In the genomic region with DNA sequence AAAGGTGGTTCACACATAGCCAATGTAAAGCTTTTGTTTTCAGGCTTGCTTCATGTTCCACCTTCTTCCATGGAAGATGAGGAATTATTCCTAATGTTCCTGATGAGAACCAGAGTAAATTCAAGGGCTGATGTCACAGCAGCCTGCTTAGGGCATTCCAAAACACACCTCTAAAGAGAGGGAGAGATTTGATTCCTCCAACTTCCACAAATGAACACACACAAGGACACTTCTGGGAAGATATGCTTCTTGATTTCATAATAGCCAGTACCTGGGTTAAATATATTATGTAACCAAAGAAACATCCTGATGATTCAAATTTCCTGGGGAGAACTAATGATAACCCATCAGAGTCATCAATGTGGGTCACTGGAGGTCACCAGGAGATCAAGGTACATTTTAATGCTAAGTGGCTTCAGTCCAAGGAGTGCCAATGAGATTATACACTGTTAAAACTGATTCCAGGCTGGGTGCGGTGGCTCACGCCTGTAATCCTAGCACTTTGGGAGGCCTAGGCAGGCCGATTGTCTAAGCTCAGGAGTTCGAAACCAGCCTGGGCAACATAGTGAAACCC, we compare ENCODE assay signal across 27 cellular contexts. TPM values are rescaled to one million over a fixed set of nuclear protein-coding genes. Genes with fewer than 3 reads are reported as not detected.
DNase-seq lines count a peak whose midpoint lies in the region; ATAC-seq and TF ChIP-seq lines count a peak whose summit lies in the region.
"Had no signal": no experiment of that assay in that cellular context is flagged by ENCODE, and none has a peak within 500 bp of the region (broad histone marks: within the 10 kb centered on the region; RNA-seq: fewer than 3 reads in every experiment).

No MANE protein-coding gene starts in this region.

- H3K4me1 ChIP-seq in left lung (peaks cover 0 to 12% of the 10 kb centered on the region in 2 donors), upper lobe of right lung (peaks cover 12% of the 10 kb centered on the region), neuronal stem cell (ENCODE audit: control insufficient read depth in 2 of 2, insufficient read depth in 1 of 2, low read depth in 1 of 2, low read length in 2 of 2) (no peaks in the 10 kb centered on the region)
- H3K4me1 ChIP-seq: ascending aorta, uterus had no signal

- H4K8ac ChIP-seq in neuronal stem cell (ENCODE audit: low read depth, low read length): no peak overlapping the region

- no peak for DNase-seq in activated naive CD4-positive, alpha-beta T cell treated with anti-CD3 and anti-CD28 coated beads for 36 hours
- peak; percentile 17 for DNase-seq in SW480 (ENCODE audit: low spot score)
- DNase-seq in left lung: no peak
- DNase-seq in upper lobe of right lung: no peak
- no peak for DNase-seq in neuronal stem cell (ENCODE audit: low spot score)
- DNase-seq: activated CD4-positive, alpha-beta memory T cell treated with anti-CD3 and anti-CD28 coated beads for 36 hours; activated CD8-positive, alpha-beta memory T cell treated with anti-CD3 and anti-CD28 coated beads, Interleukin-2, amount 50 U/mL, for 48 hours; activated naive CD8-positive, alpha-beta T cell treated with anti-CD3 and anti-CD28 coated beads, Interleukin-2, amount 10 ng/mL, durations not matched to agents 7 days and 5 days; CD4-positive, alpha-beta memory T cell; central memory CD4-positive, alpha-beta T cell; endodermal cell; IMR-90; NCI-H1048; NCI-H1694; right cardiac atrium; stimulated activated CD4-positive, alpha-beta T cell treated with anti-CD3 and anti-CD28 coated beads, Interleukin-12 subunit alpha, Interleukin-12 subunit beta, amount 100 ng/mL, for 4 hours; stimulated activated CD4-positive, alpha-beta T cell treated with anti-CD3 and anti-CD28 coated beads, Interleukin-4, amount 100 ng/mL, for 1 hour; uterus had no signal

- H3K4me3 Mint-ChIP-seq in activated naive CD4-positive, alpha-beta T cell treated with anti-CD3 and anti-CD28 coated beads, Interleukin-2, amount 50 U/mL, for 24 hours: no peak overlapping the region
- no peak overlapping the region for H3K4me3 Mint-ChIP-seq in activated naive CD4-positive, alpha-beta T cell treated with anti-CD3 and anti-CD28 coated beads for 36 hours
- H3K4me3 Mint-ChIP-seq: activated CD4-positive, alpha-beta memory T cell treated with anti-CD3 and anti-CD28 coated beads for 36 hours; activated naive CD8-positive, alpha-beta T cell treated with anti-CD3 and anti-CD28 coated beads, Interleukin-2, amount 10 ng/mL, durations not matched to agents 7 days and 5 days; endodermal cell; GM23338; T-helper 1 cell treated with Interleukin-12 subunit alpha and Interleukin-12 subunit beta and Interleukin-4 antibody, amounts not matched to agents 30 μg/mL and 1 μg/mL, for 36 hours had no signal

- no peaks in the 10 kb centered on the region for H3K79me1 ChIP-seq in neuronal stem cell (ENCODE audit: low read depth, low read length)

- no peak overlapping the region for H2AK5ac ChIP-seq in neuronal stem cell (ENCODE audit: low read depth, low read length)

- peaks cover 77% of the 10 kb centered on the region for H3K4me1 Mint-ChIP-seq in activated naive CD4-positive, alpha-beta T cell treated with anti-CD3 and anti-CD28 coated beads, Interleukin-2, amount 50 U/mL, for 24 hours
- H3K4me1 Mint-ChIP-seq in activated naive CD4-positive, alpha-beta T cell treated with anti-CD3 and anti-CD28 coated beads for 36 hours (ENCODE audit: low read depth): peaks cover 61% of the 10 kb centered on the region
- H3K4me1 Mint-ChIP-seq: GM23338 had no signal

- H3K4me2 ChIP-seq in neuronal stem cell (ENCODE audit: insufficient read depth, low read length, poor library complexity, severe bottlenecking): no peak overlapping the region
- H3K4me2 ChIP-seq: GM23338 had no signal

- no peak overlapping the region for H2BK12ac ChIP-seq in neuronal stem cell (ENCODE audit: low read length)

- intact Hi-C loops in activated naive CD4-positive, alpha-beta T cell treated with anti-CD3 and anti-CD28 coated beads for 36 hours (cut with micrococcal nuclease): no loop called here
- intact Hi-C loops in left lung (cut with DNase I) (loop anchor here in 1 of 2 donors (10.0 kb wide), 2 partner anchors 137 to 197 kb away; no protein-coding TSS in a partner anchor), upper lobe of right lung (cut with DNase I) (no loop called here)

- CTCF ChIA-PET in activated naive CD4-positive, alpha-beta T cell treated with anti-CD3 and anti-CD28 coated beads for 36 hours (lab: Charles Lee): interaction anchor here (0.7 to 2.6 kb wide), 5 partner anchors 24 to 290 kb away, joined by 3 to 14 read pairs (median 3); no protein-coding TSS in a partner anchor

- no peak overlapping the region for H3K14ac ChIP-seq in neuronal stem cell (ENCODE audit: low read length)

- ATAC-seq in left lung (peak; percentile 37), upper lobe of right lung (peak; percentile 47), GM21367 (IDR thresholded peaks at IDR 0.05; ENCODE audit: unreplicated experiment) (no peak), GM19452 (IDR thresholded peaks at IDR 0.05; ENCODE audit: unreplicated experiment) (no peak)
- ATAC-seq: GM23338, right cardiac atrium had no signal

- H3K27me3 ChIP-seq in left lung: peaks cover 0 to 79% of the 10 kb centered on the region in 2 donors
- no peaks in the 10 kb centered on the region for H3K27me3 ChIP-seq in upper lobe of right lung
- H3K27me3 ChIP-seq in neuronal stem cell (ENCODE audit: control insufficient read depth in 3 of 3, insufficient read depth in 3 of 3, low read depth in 1 of 3, low read length in 3 of 3): peaks cover 0 to 6% (median 0%) of the 10 kb centered on the region in 3 experiments
- H3K27me3 ChIP-seq: ascending aorta, suprapubic skin, uterus had no signal

- H3K9me3 ChIP-seq in left lung: peaks cover 0 to 4% of the 10 kb centered on the region in 2 donors
- no peaks in the 10 kb centered on the region for H3K9me3 ChIP-seq in upper lobe of right lung
- H3K9me3 ChIP-seq in neuronal stem cell (replicated peaks in 1 of 2; ENCODE audit: control insufficient read depth in 2 of 2, insufficient read depth in 1 of 2, low read depth in 1 of 2, low read length in 2 of 2): no peaks in the 10 kb centered on the region
- H3K9me3 ChIP-seq: ascending aorta, suprapubic skin, uterus had no signal

- H3K4me3 ChIP-seq in left lung: no peak overlapping the region
- H3K4me3 ChIP-seq in upper lobe of right lung: no peak overlapping the region
- no peak overlapping the region for H3K4me3 ChIP-seq in neuronal stem cell (ENCODE audit: low read length in 2 of 2)
- H3K4me3 ChIP-seq: ascending aorta, GM23338, SK-N-MC, suprapubic skin, uterus had no signal

- no peak overlapping the region for H2BK5ac ChIP-seq in neuronal stem cell (ENCODE audit: low read length)

- H2BK15ac ChIP-seq in neuronal stem cell (ENCODE audit: low read length): no peak overlapping the region

- no peaks in the 10 kb centered on the region for H3K9me3 Mint-ChIP-seq in activated naive CD4-positive, alpha-beta T cell treated with anti-CD3 and anti-CD28 coated beads, Interleukin-2, amount 50 U/mL, for 24 hours
- H3K9me3 Mint-ChIP-seq in activated naive CD4-positive, alpha-beta T cell treated with anti-CD3 and anti-CD28 coated beads for 36 hours: no peaks in the 10 kb centered on the region

- H3K18ac ChIP-seq in neuronal stem cell (ENCODE audit: low read length): no peak overlapping the region

- WGBS in neuronal stem cell (ENCODE audit: extremely low coverage in 2 of 2, insufficient read length in 2 of 2, insufficient replicate concordance in 1 of 2), 2 donors: no CpG with 5 or more reads among the region's 4 CpGs

- H3K27ac ChIP-seq in left lung: no peak overlapping the region
- no peak overlapping the region for H3K27ac ChIP-seq in upper lobe of right lung
- H3K27ac ChIP-seq in neuronal stem cell (replicated peaks; ENCODE audit: low read length): no peak overlapping the region
- H3K27ac ChIP-seq: ascending aorta, parathyroid adenoma, SK-N-MC, suprapubic skin, uterus had no signal

- H3K27me3 Mint-ChIP-seq in activated naive CD4-positive, alpha-beta T cell treated with anti-CD3 and anti-CD28 coated beads, Interleukin-2, amount 50 U/mL, for 24 hours: no peaks in the 10 kb centered on the region
- H3K27me3 Mint-ChIP-seq in activated naive CD4-positive, alpha-beta T cell treated with anti-CD3 and anti-CD28 coated beads for 36 hours (ENCODE audit: low read depth): no peaks in the 10 kb centered on the region
- H3K27me3 Mint-ChIP-seq: activated CD4-positive, alpha-beta memory T cell treated with anti-CD3 and anti-CD28 coated beads for 36 hours; activated naive CD8-positive, alpha-beta T cell treated with anti-CD3 and anti-CD28 coated beads, Interleukin-2, amount 10 ng/mL, durations not matched to agents 7 days and 5 days; CD4-positive, alpha-beta memory T cell had no signal

- no peak overlapping the region for H3K4ac ChIP-seq in neuronal stem cell (ENCODE audit: low read length)

- TF ChIP-seq CTCF in left lung (IDR thresholded peaks at IDR 0.05): no peak
- TF ChIP-seq CTCF in upper lobe of right lung (IDR thresholded peaks at IDR 0.05): no peak

- no peaks in the 10 kb centered on the region for H3K36me3 ChIP-seq in left lung
- no peaks in the 10 kb centered on the region for H3K36me3 ChIP-seq in upper lobe of right lung
- no peaks in the 10 kb centered on the region for H3K36me3 ChIP-seq in neuronal stem cell (replicated peaks in 1 of 2; ENCODE audit: control insufficient read depth in 2 of 2, insufficient read depth in 2 of 2, low read length in 2 of 2)
- H3K36me3 ChIP-seq: ascending aorta, suprapubic skin, uterus had no signal

- H3K9ac ChIP-seq in neuronal stem cell (ENCODE audit: low read depth, low read length, poor library complexity): no peak overlapping the region
- H3K9ac ChIP-seq: parathyroid adenoma had no signal

- H4K91ac ChIP-seq in neuronal stem cell (ENCODE audit: low read depth, low read length, poor library complexity): no peak overlapping the region

- no peak overlapping the region for H3K23ac ChIP-seq in neuronal stem cell (ENCODE audit: low read depth, low read length, poor library complexity)

- H3K27ac Mint-ChIP-seq in activated naive CD4-positive, alpha-beta T cell treated with anti-CD3 and anti-CD28 coated beads, Interleukin-2, amount 50 U/mL, for 24 hours: peak overlapping the region; percentile 23
- no peak overlapping the region for H3K27ac Mint-ChIP-seq in activated naive CD4-positive, alpha-beta T cell treated with anti-CD3 and anti-CD28 coated beads for 36 hours
- H3K27ac Mint-ChIP-seq: activated CD4-positive, alpha-beta memory T cell treated with anti-CD3 and anti-CD28 coated beads for 36 hours; activated naive CD8-positive, alpha-beta T cell treated with anti-CD3 and anti-CD28 coated beads, Interleukin-2, amount 10 ng/mL, durations not matched to agents 7 days and 5 days; endodermal cell; GM23338; T-helper 1 cell treated with Interleukin-12 subunit alpha and Interleukin-12 subunit beta and Interleukin-4 antibody, amounts not matched to agents 30 μg/mL and 1 μg/mL, for 36 hours had no signal

- H2AFZ ChIP-seq in neuronal stem cell (ENCODE audit: low read length): no peak overlapping the region
- H2AFZ ChIP-seq: GM23338, parathyroid adenoma had no signal

- H2BK120ac ChIP-seq in neuronal stem cell (ENCODE audit: low read depth, low read length): no peak overlapping the region

- H3K36me3 Mint-ChIP-seq in activated naive CD4-positive, alpha-beta T cell treated with anti-CD3 and anti-CD28 coated beads, Interleukin-2, amount 50 U/mL, for 24 hours: peaks cover 12% of the 10 kb centered on the region
- H3K36me3 Mint-ChIP-seq in activated naive CD4-positive, alpha-beta T cell treated with anti-CD3 and anti-CD28 coated beads for 36 hours (ENCODE audit: low read depth): no peaks in the 10 kb centered on the region

RNA-seq across cellular contexts. Expression of a gene that starts 53.9 kb away (rescaled TPM):
- 10 to 100 TPM; 38.3 to 42.1 TPM for total RNA-seq in activated naive CD4-positive, alpha-beta T cell treated with anti-CD3 and anti-CD28 coated beads for 36 hours
- 100 to 1,000 TPM; 110 to 158 TPM for total RNA-seq in left lung
- total RNA-seq in upper lobe of right lung: 170 TPM
- polyA plus RNA-seq in neuronal stem cell (2013, experiment 1 of 2): 4.5 TPM
- polyA plus RNA-seq in neuronal stem cell (2013, experiment 2 of 2): 4.3 TPM

Comparison
In these comparisons a context has a peak if more than half of its experiments do, and no peak if none do; other contexts are left out.
1. ATAC-seq: peak in left lung (single experiment) and upper lobe of right lung (single experiment); none in GM21367 (single experiment) and GM19452 (single experiment).